ENCODE assay signal across 8 cellular contexts in genomic region chr2:130342020-130342532, GRCh38. TPM values are rescaled to one million over a fixed set of nuclear protein-coding genes. Genes with fewer than 3 reads are reported as not detected.
DNase-seq lines count a peak whose midpoint lies in the region; ATAC-seq lines count a peak whose summit lies in the region.

No MANE protein-coding gene starts in this region.

- ATAC-seq in GM19351 (IDR thresholded peaks at IDR 0.05; ENCODE audit: unreplicated experiment) (peak; percentile 71), HG03520 (IDR thresholded peaks at IDR 0.05; ENCODE audit: unreplicated experiment) (peak; percentile 70), left lobe of liver (peak; percentile 85)

- H3K9me3 Mint-ChIP-seq in activated CD4-positive, alpha-beta T cell treated with anti-CD3 and anti-CD28 coated beads, Interleukin-2, amount 10 ng/mL, durations not matched to agents 7 days and 5 days, result no peaks in the 10 kb centered on the region

- CTCF ChIA-PET in activated CD4-positive, alpha-beta T cell treated with anti-CD3 and anti-CD28 coated beads, Interleukin-2, amount 10 ng/mL, durations not matched to agents 7 days and 5 days (lab: Charles Lee), result interaction anchor here (0.8 to 4.5 kb wide), 11 partner anchors 9 to 160 kb away, joined by 3 to 32 read pairs (median 4); partner anchors contain the start of genes MZT2B and SMPD4

- H3K27ac Mint-ChIP-seq in activated CD4-positive, alpha-beta T cell treated with anti-CD3 and anti-CD28 coated beads, Interleukin-2, amount 10 ng/mL, durations not matched to agents 7 days and 5 days, result peak overlapping the region; percentile 100

- DNase-seq in C1 segment of cervical spinal cord (lab: John Stamatoyannopoulos, UW), result peak; percentile 78 to 99 (median 88)
- DNase-seq in NCI-H526 treated with DMSO at 0.1 percent for 48 hours (lab: John Stamatoyannopoulos, UW), result peak; percentile 94
- DNase-seq in activated CD4-positive, alpha-beta T cell treated with anti-CD3 and anti-CD28 coated beads, Interleukin-2, amount 10 ng/mL, durations not matched to agents 7 days and 5 days, result peak; percentile 88
- peak; percentile 92 for DNase-seq in dedifferentiated amniotic fluid mesenchymal stem cell (ENCODE audit: extremely low spot score)
- DNase-seq in left lobe of liver (ENCODE audit: low spot score), result peak; percentile 93
- peak; percentile 74 for DNase-seq in stimulated activated CD4-positive, alpha-beta T cell treated with anti-CD3 and anti-CD28 coated beads, Interleukin-2, amount 100 ng/mL, for 4 hours (ENCODE audit: low read depth)

- H3K4me1 Mint-ChIP-seq in activated CD4-positive, alpha-beta T cell treated with anti-CD3 and anti-CD28 coated beads, Interleukin-2, amount 10 ng/mL, durations not matched to agents 7 days and 5 days, result peaks cover 47% of the 10 kb centered on the region

- POLR2A ChIA-PET in activated CD4-positive, alpha-beta T cell treated with anti-CD3 and anti-CD28 coated beads, Interleukin-2, amount 10 ng/mL, durations not matched to agents 7 days and 5 days (lab: Charles Lee), result interaction anchor here (1.9 kb wide), 1 partner anchor 31 kb away, joined by 10 read pairs; no protein-coding TSS in a partner anchor

- H3K27me3 Mint-ChIP-seq in activated CD4-positive, alpha-beta T cell treated with anti-CD3 and anti-CD28 coated beads, Interleukin-2, amount 10 ng/mL, durations not matched to agents 7 days and 5 days, result no peaks in the 10 kb centered on the region

- H3K36me3 Mint-ChIP-seq in activated CD4-positive, alpha-beta T cell treated with anti-CD3 and anti-CD28 coated beads, Interleukin-2, amount 10 ng/mL, durations not matched to agents 7 days and 5 days (ENCODE audit: low read depth), result peaks cover 49% of the 10 kb centered on the region

- H3K4me3 Mint-ChIP-seq in activated CD4-positive, alpha-beta T cell treated with anti-CD3 and anti-CD28 coated beads, Interleukin-2, amount 10 ng/mL, durations not matched to agents 7 days and 5 days, result peak overlapping the region; percentile 100

RNA-seq across cellular contexts. Expression of gene IMP4, which starts 0.6 kb away (rescaled TPM):
- total RNA-seq in activated CD4-positive, alpha-beta T cell treated with anti-CD3 and anti-CD28 coated beads, Interleukin-2, amount 10 ng/mL, durations not matched to agents 7 days and 5 days, result 10 to 100 TPM; 71.1 to 75.2 TPM
- total RNA-seq in left lobe of liver, result 69.5 TPM

RNA-seq across cellular contexts. Expression of gene PTPN18, which starts 13.8 kb away (rescaled TPM):
- total RNA-seq in activated CD4-positive, alpha-beta T cell treated with anti-CD3 and anti-CD28 coated beads, Interleukin-2, amount 10 ng/mL, durations not matched to agents 7 days and 5 days, result 10 to 100 TPM; 88.2 to 89.2 TPM
- 45.6 TPM for total RNA-seq in left lobe of liver

Comparison
In these comparisons a context has a peak if more than half of its experiments do, and no peak if none do; other contexts are left out.
1. Peak in every context shown above with its lines: DNase-seq and ATAC-seq.